Comparison of ENCODE assay signal across 23 cellular contexts in the genomic region with DNA sequence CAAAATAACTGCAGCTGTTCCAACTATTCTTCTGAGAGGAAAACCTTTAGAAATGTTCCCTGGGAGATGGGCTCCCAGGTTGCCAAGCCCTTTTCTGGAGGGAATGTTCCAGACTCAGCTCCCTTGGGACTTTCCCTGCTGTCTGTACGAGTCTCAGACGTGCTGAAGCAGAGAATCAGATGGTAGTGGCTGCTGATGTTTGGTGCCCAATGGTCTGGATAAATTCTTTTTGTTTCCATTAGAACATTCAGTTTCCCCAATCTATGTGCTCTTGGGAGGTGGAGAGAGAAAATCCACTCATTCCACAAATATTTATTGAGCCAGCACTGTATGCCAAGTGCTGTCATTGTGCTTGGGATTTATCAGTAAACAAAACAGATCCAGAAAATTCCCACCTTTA.
DNase-seq lines count a peak whose midpoint lies in the region; ATAC-seq lines count a peak whose summit lies in the region.
"Had no signal": no experiment of that assay in that cellular context is flagged by ENCODE, and none has a peak within 500 bp of the region (broad histone marks: within the 10 kb centered on the region; RNA-seq: fewer than 3 reads in every experiment).

No MANE protein-coding gene starts in this region.

- DNase-seq in GM04503 (ENCODE audit: low read depth): peak; percentile 21
- peak; percentile 42 for DNase-seq in NCI-H2171 (lab: John Stamatoyannopoulos, UW)
- peak; percentile 37 for DNase-seq in fibroblast of gingiva (ENCODE audit: low read depth)
- DNase-seq in stromal cell of bone marrow (ENCODE audit: low read depth): peak; percentile 4
- DNase-seq in stimulated activated CD8-positive, alpha-beta memory T cell treated with anti-CD3 and anti-CD28 coated beads, Interleukin-4, amount 100 ng/mL, for 48 hours: no peak
- DNase-seq: activated CD4-positive, alpha-beta T cell treated with anti-CD3 and anti-CD28 coated beads for 1 hour; activated CD8-positive, alpha-beta memory T cell treated with anti-CD3 and anti-CD28 coated beads for 24 hours; activated T-cell treated with anti-CD3 and anti-CD28 coated beads, Interleukin-2, amount 50 U/mL, for 48 hours; BE2C; Caco-2; colonic mucosa; foreskin fibroblast; HCEC 1CT; immature natural killer cell; NCI-H1417; right lobe of liver; SHP77; T-cell; transverse colon had no signal

- ATAC-seq in HG02870 (IDR thresholded peaks at IDR 0.05; ENCODE audit: unreplicated experiment) (no peak), HG02588 (IDR thresholded peaks at IDR 0.05; ENCODE audit: unreplicated experiment) (no peak)
- ATAC-seq: HepG2; stimulated activated effector memory CD8-positive, alpha-beta T cell treated with anti-CD3 and anti-CD28 coated beads, Interleukin-12 subunit alpha, Interleukin-12 subunit beta, amount 100 ng/mL, for 72 hours; T-cell had no signal
